Comparison of ENCODE assay signal across 4 cellular contexts in genomic region chr22:20159531-20159930, GRCh38. TPM values are rescaled to one million over a fixed set of nuclear protein-coding genes. Genes with fewer than 3 reads are reported as not detected.
"Had no signal": no experiment of that assay in that cellular context is flagged by ENCODE, and none has a peak within 500 bp of the region (broad histone marks: within the 10 kb centered on the region; RNA-seq: fewer than 3 reads in every experiment).

No MANE protein-coding gene starts in this region.

RNA-seq across cellular contexts. Expression of gene CCDC188, which starts 8.7 kb away (rescaled TPM):
- total RNA-seq: H4, H7, HepG2 had no signal
- polyA plus RNA-seq: HepG2, IgD-negative memory B cell had no signal
